ENCODE assay signal across 12 cellular contexts in the genomic region with DNA sequence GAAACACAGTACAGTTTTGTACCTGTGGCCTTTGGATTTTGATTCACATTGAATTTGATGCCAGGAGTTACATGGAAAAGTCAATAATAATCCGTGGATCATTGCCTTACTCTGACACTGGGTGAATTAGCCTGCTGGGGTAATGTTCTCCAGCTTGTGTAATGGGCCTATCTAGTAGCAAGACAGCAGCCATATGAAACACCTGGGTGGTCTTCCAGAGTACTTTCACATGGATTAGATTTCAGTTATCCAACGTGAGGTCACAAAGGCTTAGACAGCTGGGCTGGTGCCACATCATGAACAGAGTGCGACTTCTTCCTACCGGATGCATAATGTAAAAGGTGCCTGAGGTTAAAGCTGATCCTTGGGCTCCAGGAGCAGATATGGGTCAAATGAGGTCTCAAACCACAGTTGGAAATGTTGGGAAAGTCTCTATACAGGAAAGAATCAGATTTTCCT.
DNase-seq lines count a peak whose midpoint lies in the region; ATAC-seq lines count a peak whose summit lies in the region.
"Had no signal": no experiment of that assay in that cellular context is flagged by ENCODE, and none has a peak within 500 bp of the region (broad histone marks: within the 10 kb centered on the region; RNA-seq: fewer than 3 reads in every experiment).

No MANE protein-coding gene starts in this region.

- intact Hi-C loops in sciatic nerve (cut with DNase I): no loop called here

- DNase-seq in NCI-H1092 treated with DMSO at 0.1 percent for 48 hours (lab: John Stamatoyannopoulos, UW) (peak; percentile 15), NCI-H1092 (lab: John Stamatoyannopoulos, UW) (no peak), NCI-H69 (lab: John Stamatoyannopoulos, UW) (peak; percentile 24), left kidney (ENCODE audit: low read depth, low spot score) (peak; percentile 82), sciatic nerve (ENCODE audit: low spot score) (no peak), amygdala (lab: John Stamatoyannopoulos, UW) (no peak), superior temporal gyrus (ENCODE audit: extremely low spot score) (no peak)
- DNase-seq: CD8-positive, alpha-beta T cell; COR-L47; DMS153; DMS79 treated with DMSO at 0.1 percent for 48 hours; EL had no signal

- peak; percentile 52 for ATAC-seq in sciatic nerve
- ATAC-seq: CD8-positive, alpha-beta T cell had no signal

Comparison
In these comparisons a context has a peak if more than half of its experiments do, and no peak if none do; other contexts are left out.
1. DNase-seq: peak in NCI-H1092 treated with DMSO at 0.1 percent for 48 hours (single experiment), NCI-H69 (single experiment) and left kidney (single experiment); none in NCI-H1092 (single experiment), sciatic nerve (single experiment), amygdala (0 of 56) and superior temporal gyrus (single experiment).